ENCODE assay signal across 18 cellular contexts in the genomic region with DNA sequence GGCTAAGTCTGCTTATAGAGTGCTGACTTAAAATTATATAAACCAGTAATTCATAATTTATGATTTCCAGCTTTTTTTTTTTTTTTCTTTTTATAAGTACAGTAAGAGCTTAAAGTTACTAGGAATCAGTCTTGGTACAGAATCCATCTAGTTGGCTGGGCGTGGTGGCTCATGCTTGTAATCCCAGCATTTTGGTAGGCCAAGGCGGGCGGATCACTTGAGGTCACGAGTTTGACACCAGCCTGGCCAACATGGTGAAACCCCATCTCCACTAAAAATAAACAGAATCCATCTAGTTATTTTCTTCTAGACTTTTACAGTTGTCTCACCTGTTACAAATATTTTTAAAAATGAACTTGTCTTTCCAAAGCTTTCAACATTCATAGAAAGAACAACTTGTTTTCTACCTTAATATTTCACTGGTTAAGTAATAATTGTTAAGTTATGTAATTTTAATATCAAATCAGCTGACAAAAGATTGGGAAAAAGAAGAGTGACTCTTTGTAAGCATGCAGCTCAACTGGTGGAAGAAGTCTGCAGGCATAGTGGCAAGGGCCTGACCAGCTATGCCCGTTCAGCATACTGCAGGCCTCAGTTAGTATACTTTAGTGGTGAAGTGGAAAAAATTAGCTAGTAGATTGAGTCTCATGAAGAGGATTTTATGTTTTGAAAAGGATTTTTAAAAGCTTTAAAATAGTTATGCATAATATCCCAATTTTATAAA.
"Had no signal": no experiment of that assay in that cellular context is flagged by ENCODE, and none has a peak within 500 bp of the region (broad histone marks: within the 10 kb centered on the region; RNA-seq: fewer than 3 reads in every experiment).

No MANE protein-coding gene starts in this region.

- H3K4me1 ChIP-seq: esophagus muscularis mucosa, foreskin keratinocyte, heart right ventricle, left lung, lower lobe of right lung had no signal

- H3K27me3 ChIP-seq: dorsolateral prefrontal cortex, esophagus muscularis mucosa, foreskin keratinocyte, heart right ventricle, left lung had no signal

- H3K27ac ChIP-seq: coronary artery, dorsolateral prefrontal cortex, esophagus muscularis mucosa, foreskin keratinocyte, heart right ventricle, left lung, lower lobe of right lung had no signal

- H3K4me1 Mint-ChIP-seq: mesothelial cell of epicardium had no signal

- DNase-seq: dermis blood vessel endothelial cell; dorsolateral prefrontal cortex; effector CD4-positive, alpha-beta T cell; effector memory CD4-positive, alpha-beta T cell; foreskin keratinocyte; glutamatergic neuron; head of caudate nucleus; heart right ventricle; hippocampal formation; left cardiac atrium; left lung; left ventricle myocardium superior; lower lobe of right lung; mesenchymal stem cell; mucosa of descending colon had no signal

- H3K27ac Mint-ChIP-seq: mesothelial cell of epicardium had no signal

- H3K4me3 Mint-ChIP-seq: mesothelial cell of epicardium had no signal

- H3K4me3 ChIP-seq: coronary artery, dorsolateral prefrontal cortex, esophagus muscularis mucosa, heart right ventricle, left lung, lower lobe of right lung, mucosa of descending colon had no signal

- H3K9me3 ChIP-seq: esophagus muscularis mucosa, heart right ventricle, left lung, lower lobe of right lung, mucosa of descending colon had no signal

- ATAC-seq: foreskin keratinocyte, heart right ventricle, left cardiac atrium, left lung, left ventricle myocardium superior, lower lobe of right lung, mucosa of descending colon had no signal
